8 cellular contexts compared by ENCODE assay signal in genomic region chr11:65315204-65315865, GRCh38. TPM values are rescaled to one million over a fixed set of nuclear protein-coding genes. Genes with fewer than 3 reads are reported as not detected.
DNase-seq lines count a peak whose midpoint lies in the region; ATAC-seq and TF ChIP-seq lines count a peak whose summit lies in the region.

No MANE protein-coding gene starts in this region.

- H3K9me2 ChIP-seq in DOHH2 (replicated peaks; ENCODE audit: control insufficient read depth, low read length), result no peaks in the 10 kb centered on the region

- H3K79me2 ChIP-seq in DOHH2 (ENCODE audit: control insufficient read depth, low read length), result no peaks in the 10 kb centered on the region

- ATAC-seq in HG03045 (IDR thresholded peaks at IDR 0.05; ENCODE audit: unreplicated experiment) (peak; percentile 40), lung (ENCODE audit: insufficient read depth, low FRiP score) (peak; percentile 53)

- H3K9me3 ChIP-seq in DOHH2 (ENCODE audit: control insufficient read depth, insufficient read depth, low read length) (no peaks in the 10 kb centered on the region), ectodermal cell (ENCODE audit: control insufficient read depth, low read length) (no peaks in the 10 kb centered on the region), lung (ENCODE audit: control insufficient read depth in 2 of 2, insufficient read depth in 1 of 2, low read length in 1 of 2) (no peaks in the 10 kb centered on the region)

- H3K36me3 ChIP-seq in DOHH2 (ENCODE audit: control insufficient read depth, low read length) (no peaks in the 10 kb centered on the region), ectodermal cell (ENCODE audit: control insufficient read depth, insufficient read depth, low read length) (no peaks in the 10 kb centered on the region), lung (ENCODE audit: control insufficient read depth in 2 of 2, insufficient read depth in 2 of 2, low read length in 2 of 2) (peaks cover 0 to 2% of the 10 kb centered on the region in 2 donors)

- H3K27me3 ChIP-seq in DOHH2 (ENCODE audit: control insufficient read depth, low read length) (peaks cover 20% of the 10 kb centered on the region), ectodermal cell (ENCODE audit: control insufficient read depth, insufficient read depth, low read length, poor library complexity, severe bottlenecking) (peaks cover 20% of the 10 kb centered on the region), lung (ENCODE audit: control insufficient read depth, insufficient read depth) (no peaks in the 10 kb centered on the region)

- H4K20me1 ChIP-seq in DOHH2 (ENCODE audit: control insufficient read depth, insufficient read depth, low read depth, low read length), result no peaks in the 10 kb centered on the region

- 1% methylated on average over 59 of the region's 59 CpGs for WGBS in ectodermal cell, 2 experiments
- 0 to 1% methylated on average over 58 to 59 of the region's 59 CpGs for WGBS in lung, 2 donors

- DNase-seq in NCI-H748 treated with DMSO at 0.1 percent for 48 hours (lab: John Stamatoyannopoulos, UW) (peak; percentile 57), lung (ENCODE audit: low spot score) (peak; percentile 78), middle frontal gyrus (ENCODE audit: extremely low spot score, low spot score) (no peak)
- DNase-seq in activated CD8-positive, alpha-beta memory T cell treated with anti-CD3 and anti-CD28 coated beads for 1 hour (ENCODE audit: extremely low read depth in 1 of 2, low read depth in 1 of 2), result peak; percentile 54 to 78
- DNase-seq in stimulated activated CD4-positive, alpha-beta T cell treated with anti-CD3 and anti-CD28 coated beads, TNF-alpha, amount 100 ng/mL, for 48 hours (ENCODE audit: low read depth in 3 of 3), result peak; percentile 50 to 85 (median 65)

- peak overlapping the region; percentile 90 for H3K4me2 ChIP-seq in DOHH2 (ENCODE audit: low read length)

- H3K4me3 ChIP-seq in DOHH2 (ENCODE audit: low read length) (peak overlapping the region; percentile 90), ectodermal cell (ENCODE audit: insufficient read depth, low read depth, low read length) (peak overlapping the region; percentile 66), lung (peak overlapping the region; percentile 83)

- 0 out of 2 replicates have a peak, but pooled peaks cover 6% of the 10 kb centered on the region for H3F3A ChIP-seq in DOHH2 (ENCODE audit: control insufficient read depth, insufficient read depth)

- H3K27ac ChIP-seq in DOHH2 (ENCODE audit: low read depth, low read length) (0 out of 2 replicates have a peak overlapping the region, but pooled peaks have one; percentile 5), ectodermal cell (ENCODE audit: insufficient read depth, low read depth, low read length, poor library complexity, severe bottlenecking) (no peak overlapping the region), lung (ENCODE audit: low read depth in 1 of 2, low read length in 1 of 2) (peak overlapping the region; percentile 74 to 92)

- TF ChIP-seq CTCF in DOHH2 (IDR thresholded peaks at IDR 0.05; ENCODE audit: low read depth, low read length, poor library complexity, severe bottlenecking), result peak; percentile 96
- peak; percentile 72 for TF ChIP-seq CTCF in lung (IDR thresholded peaks at IDR 0.05; ENCODE audit: control extremely low read depth, extremely low read depth)

- H3K4me1 ChIP-seq in DOHH2 (ENCODE audit: control insufficient read depth, low read length) (peaks cover 18% of the 10 kb centered on the region), ectodermal cell (ENCODE audit: control insufficient read depth, insufficient read depth, low read length) (peaks cover 31% of the 10 kb centered on the region), lung (ENCODE audit: control insufficient read depth in 2 of 2, insufficient read depth in 2 of 2, low read length in 2 of 2) (peaks cover 0 to 21% of the 10 kb centered on the region in 2 donors)

RNA-seq across cellular contexts. Expression of gene CDC42EP2, which starts 0.7 kb away (rescaled TPM):
- polyA plus RNA-seq in ectodermal cell (2013, experiment 1 of 4), result 2.3 TPM
- polyA plus RNA-seq in ectodermal cell (2013, experiment 2 of 4), result 1.4 TPM
- polyA plus RNA-seq in ectodermal cell (2013, experiment 3 of 4), result 2.6 TPM
- 2.1 TPM for polyA plus RNA-seq in ectodermal cell (2013, experiment 4 of 4)
- 10 to 100 TPM in 1 of 2 donors, 1 to 10 TPM in 1; 9.2 to 28.9 TPM for total RNA-seq in lung
- 10 to 100 TPM; 23.4 to 35.0 TPM for polyA plus RNA-seq in lung

RNA-seq across cellular contexts. Expression of gene DPF2, which starts 18.3 kb away (rescaled TPM):
- 90.5 TPM for polyA plus RNA-seq in ectodermal cell (2013, experiment 1 of 4)
- polyA plus RNA-seq in ectodermal cell (2013, experiment 2 of 4), result 86.5 TPM
- polyA plus RNA-seq in ectodermal cell (2013, experiment 3 of 4), result 85.7 TPM
- 94.8 TPM for polyA plus RNA-seq in ectodermal cell (2013, experiment 4 of 4)
- 10 to 100 TPM; 44.6 to 53.2 TPM for total RNA-seq in lung
- polyA plus RNA-seq in lung, result 10 to 100 TPM; 21.5 to 25.0 TPM

RNA-seq across cellular contexts. Expression of gene TIGD3, which starts 39.2 kb away (rescaled TPM):
- 1.2 TPM for polyA plus RNA-seq in ectodermal cell (2013, experiment 1 of 4)
- 1.8 TPM for polyA plus RNA-seq in ectodermal cell (2013, experiment 2 of 4)
- 1.7 TPM for polyA plus RNA-seq in ectodermal cell (2013, experiment 3 of 4)
- 1.1 TPM for polyA plus RNA-seq in ectodermal cell (2013, experiment 4 of 4)
- total RNA-seq in lung, result under 1 TPM in 1 of 2 donors, not detected in 1; 0.21 TPM
- polyA plus RNA-seq in lung, result under 1 TPM; 0.24 to 0.27 TPM

RNA-seq across cellular contexts. Expression of gene POLA2, which starts 53.6 kb away (rescaled TPM):
- polyA plus RNA-seq in ectodermal cell (2013, experiment 1 of 4), result 57.7 TPM
- polyA plus RNA-seq in ectodermal cell (2013, experiment 2 of 4), result 47.1 TPM
- polyA plus RNA-seq in ectodermal cell (2013, experiment 3 of 4), result 38.8 TPM
- polyA plus RNA-seq in ectodermal cell (2013, experiment 4 of 4), result 39.2 TPM
- 10 to 100 TPM in 1 of 2 donors, 1 to 10 TPM in 1; 9.7 to 14.2 TPM for total RNA-seq in lung
- polyA plus RNA-seq in lung, result 1 to 10 TPM; 4.5 to 9.2 TPM
